ENCODE assay signal across 23 cellular contexts in genomic region chr7:95327356-95327755, GRCh38. TPM values are rescaled to one million over a fixed set of nuclear protein-coding genes. Genes with fewer than 3 reads are reported as not detected.
"Had no signal": no experiment of that assay in that cellular context is flagged by ENCODE, and none has a peak within 500 bp of the region (broad histone marks: within the 10 kb centered on the region; RNA-seq: fewer than 3 reads in every experiment).

No MANE protein-coding gene starts in this region.

- H3K4me3 ChIP-seq: cardiac muscle cell, ovary, prostate gland, right atrium auricular region, upper lobe of left lung had no signal

- H3K27me3 ChIP-seq: ovary, right atrium auricular region, upper lobe of left lung had no signal

- H3K4me1 ChIP-seq: prostate gland, right atrium auricular region had no signal

- DNase-seq: activated CD4-positive, alpha-beta T cell treated with anti-CD3 and anti-CD28 coated beads for 4 hours; activated CD4-positive, alpha-beta T cell treated with anti-CD3 and anti-CD28 coated beads, Interleukin-2, amount 50 U/mL, for 48 hours; activated CD4-positive, CD25-positive, alpha-beta regulatory T cell; activated naive CD4-positive, alpha-beta T cell treated with Interleukin-2 at 50 U/mL for 16 hours; activated naive CD8-positive, alpha-beta T cell treated with anti-CD3 and anti-CD28 coated beads for 36 hours; activated T-cell treated with anti-CD3 and anti-CD28 coated beads, Interleukin-2, amount 50 U/mL, for 48 hours; amniotic stem cell; effector CD4-positive, alpha-beta T cell; islet precursor cell; left colon; ovary; stimulated activated CD4-positive, alpha-beta T cell treated with anti-CD3 and anti-CD28 coated beads, Interleukin-4, amount 100 ng/mL, for 24 hours; stimulated activated naive CD8-positive, alpha-beta T cell treated with anti-CD3 and anti-CD28 coated beads, Interleukin-15, Interleukin-2, amounts not matched to agents 100 U/mL and 50 U/mL, for 24 hours; upper lobe of left lung had no signal

- H3K9me3 ChIP-seq: neutrophil, ovary, prostate gland, right atrium auricular region, upper lobe of left lung had no signal

- H3K36me3 ChIP-seq: cardiac muscle cell, neutrophil, ovary, prostate gland, right atrium auricular region, upper lobe of left lung had no signal

- ATAC-seq: left colon; stimulated activated naive CD8-positive, alpha-beta T cell treated with anti-CD3 and anti-CD28 coated beads, Interleukin-15, Interleukin-2, amounts not matched to agents 100 U/mL and 50 U/mL, for 24 hours had no signal

- H3K27ac ChIP-seq: cardiac muscle cell, neutrophil, ovary, prostate gland, right atrium auricular region, upper lobe of left lung had no signal

RNA-seq across cellular contexts. Expression of gene PON1, which starts 3.0 kb away (rescaled TPM):
- total RNA-seq: activated naive CD8-positive, alpha-beta T cell treated with anti-CD3 and anti-CD28 coated beads for 36 hours; cardiac muscle cell; cerebellum; epithelial cell of proximal tubule; frontal cortex; left colon; mononuclear cell; myocyte; right atrium auricular region had no signal
